ENCODE assay signal across 18 cellular contexts in the genomic region with DNA sequence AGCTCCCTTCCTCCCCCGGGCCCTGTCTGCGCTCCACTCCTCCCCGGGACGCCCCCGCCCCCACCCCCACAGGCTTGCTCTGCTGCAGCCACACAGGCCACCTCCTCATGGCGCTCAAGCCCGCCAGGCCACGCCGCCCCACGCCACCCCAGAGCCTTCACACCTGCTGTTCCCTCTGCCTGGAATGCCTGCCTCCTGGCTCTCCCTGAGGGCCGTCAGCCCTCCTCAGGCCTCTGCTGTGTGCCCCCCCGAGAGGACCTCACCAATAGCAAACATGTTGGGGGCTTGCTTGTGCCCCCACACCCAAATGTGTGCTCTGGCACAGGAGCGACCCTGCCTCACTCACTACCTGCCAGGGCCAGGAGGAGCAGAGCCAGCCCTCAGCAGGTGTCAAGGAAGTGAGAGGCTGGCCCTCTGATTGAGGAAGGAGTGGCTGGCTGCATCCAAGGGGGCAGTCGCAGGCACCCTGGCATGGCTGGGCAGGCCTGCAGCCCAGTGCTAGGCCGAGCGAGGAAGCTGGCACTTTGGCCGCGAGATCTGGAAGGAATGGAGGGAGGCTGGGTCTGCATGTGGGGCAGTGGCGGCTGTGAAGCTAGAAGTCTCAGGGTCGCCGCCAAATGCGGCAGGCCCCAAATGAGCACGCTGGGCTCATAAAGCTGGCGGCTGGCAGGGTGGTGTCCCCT.
DNase-seq lines count a peak whose midpoint lies in the region; TF ChIP-seq lines count a peak whose summit lies in the region.
"Had no signal": no experiment of that assay in that cellular context is flagged by ENCODE, and none has a peak within 500 bp of the region (broad histone marks: within the 10 kb centered on the region; RNA-seq: fewer than 3 reads in every experiment).

No MANE protein-coding gene starts in this region.

- no peak overlapping the region for H3K27ac ChIP-seq in osteoblast (ENCODE audit: low read depth, low read length)

- intact Hi-C loops in CD14-positive monocyte (cut with micrococcal nuclease), result no loop called here

- DNase-seq in 8988T (peak; percentile 11), CD14-positive monocyte (ENCODE audit: low spot score) (peak; percentile 33), chondrocyte (ENCODE audit: low spot score) (peak; percentile 72), osteoblast (ENCODE audit: insufficient read length, low spot score, missing footprints) (peak; percentile 69), RKO (ENCODE audit: low spot score) (no peak), AG20443 (ENCODE audit: low spot score) (no peak), middle frontal gyrus (ENCODE audit: extremely low spot score, low spot score) (no peak)
- DNase-seq: ACHN; AML-193; DMS 273 treated with DMSO at 0.1 percent for 48 hours; HCEC 1CT; KG1; MV-4-11; NCI-H1694 treated with DMSO at 0.1 percent for 48 hours; NCI-H526; NK-92 treated with Interleukin-12 subunit alpha and Interleukin-12 subunit beta, amount 100 ng/mL, for 24 hours; SHP77 treated with DMSO at 0.1 percent for 48 hours; SK-N-SH had no signal

- no peaks in the 10 kb centered on the region for H4K20me1 ChIP-seq in osteoblast (ENCODE audit: insufficient read depth, low read length)

- H3K27ac Mint-ChIP-seq in CD14-positive monocyte (no peak overlapping the region), chondrocyte (ENCODE audit: unreplicated experiment) (no peak overlapping the region)

- H3K27me3 ChIP-seq in osteoblast (ENCODE audit: insufficient read depth, low read length), result peaks cover 26% of the 10 kb centered on the region

- H3K36me3 Mint-ChIP-seq in CD14-positive monocyte (no peaks in the 10 kb centered on the region), chondrocyte (ENCODE audit: low read depth) (no peaks in the 10 kb centered on the region)

- H3K27me3 Mint-ChIP-seq in CD14-positive monocyte (ENCODE audit: low read depth in 3 of 3), result peaks cover 4 to 10% (median 7%) of the 10 kb centered on the region in 3 donors
- H3K27me3 Mint-ChIP-seq in chondrocyte (ENCODE audit: low read depth), result peaks cover 36% of the 10 kb centered on the region

- H3K4me2 ChIP-seq in osteoblast (ENCODE audit: insufficient read depth, low read length), result no peak overlapping the region
- H3K4me2 ChIP-seq: SK-N-SH had no signal

- H3K36me3 ChIP-seq in osteoblast (ENCODE audit: insufficient read depth, low read length), result no peaks in the 10 kb centered on the region

- H2AFZ ChIP-seq in osteoblast (ENCODE audit: low read length), result no peak overlapping the region

- TF ChIP-seq CTCF in CD14-positive monocyte (IDR thresholded peaks at IDR 0.05) (no peak), chondrocyte (IDR thresholded peaks at IDR 0.05) (no peak), osteoblast (IDR thresholded peaks at IDR 0.05; ENCODE audit: extremely low read depth, low read depth, low read length) (no peak)

- no peaks in the 10 kb centered on the region for H3K9me3 ChIP-seq in osteoblast (ENCODE audit: low read depth, low read length)
- H3K9me3 ChIP-seq: SK-N-SH had no signal

- H3K79me2 ChIP-seq in osteoblast (ENCODE audit: insufficient read depth, low read length), result no peaks in the 10 kb centered on the region

- H3K4me3 Mint-ChIP-seq in CD14-positive monocyte (no peak overlapping the region), chondrocyte (ENCODE audit: unreplicated experiment) (no peak overlapping the region)

- no peaks in the 10 kb centered on the region for H3K4me1 ChIP-seq in osteoblast (ENCODE audit: insufficient read depth, low read length)

- H3K4me3 ChIP-seq in osteoblast (ENCODE audit: insufficient read depth, low read length), result no peak overlapping the region

- H3K4me1 Mint-ChIP-seq in CD14-positive monocyte, result no peaks in the 10 kb centered on the region
- no peaks in the 10 kb centered on the region for H3K4me1 Mint-ChIP-seq in chondrocyte (ENCODE audit: low read depth)

- H3K9me3 Mint-ChIP-seq in CD14-positive monocyte (peaks cover 0 to 2% (median 0%) of the 10 kb centered on the region in 7 donors), chondrocyte (ENCODE audit: low read depth) (no peaks in the 10 kb centered on the region)

Comparison
In these comparisons a context has a peak if more than half of its experiments do, and no peak if none do; other contexts are left out.
1. DNase-seq: peak in 8988T (single experiment), CD14-positive monocyte (single experiment), chondrocyte (single experiment) and osteoblast (single experiment); none in RKO (single experiment), AG20443 (single experiment) and middle frontal gyrus (single experiment).